13 cellular contexts compared by ENCODE assay signal in genomic region chr5:33235824-33236223, GRCh38.
DNase-seq lines count a peak whose midpoint lies in the region; ATAC-seq, FAIRE-seq and TF ChIP-seq lines count a peak whose summit lies in the region.
"Had no signal": no experiment of that assay in that cellular context is flagged by ENCODE, and none has a peak within 500 bp of the region (broad histone marks: within the 10 kb centered on the region; RNA-seq: fewer than 3 reads in every experiment).

No MANE protein-coding gene starts in this region.

- peak overlapping the region; percentile 1; the same call in 1 of the 2 replicates for H2AFZ ChIP-seq in GM12878 (ENCODE audit: control insufficient read depth, low read depth, low read length)

- H3K9ac ChIP-seq in GM12878 (ENCODE audit: control insufficient read depth, insufficient read depth, low read length) = no peak overlapping the region

- H3K36me3 ChIP-seq in GM12878 (ENCODE audit: control insufficient read depth in 2 of 2, insufficient read depth in 2 of 2, low read length in 1 of 2) = no peaks in the 10 kb centered on the region

- H4K20me1 ChIP-seq in GM12878 (ENCODE audit: control insufficient read depth, insufficient read depth) = no peaks in the 10 kb centered on the region

- TF ChIP-seq POLR2A in GM12878 (IDR thresholded peaks at IDR 0.05; ENCODE audit: low read depth, low read length) = no peak

- H3K4me2 ChIP-seq in GM12878 (ENCODE audit: control insufficient read depth, insufficient read depth) = peak overlapping the region; percentile 62

- FAIRE-seq in GM12878 (lab: Jason Lieb, UNC) = peak; percentile 49
- no peak for FAIRE-seq in frontal cortex (lab: Jason Lieb, UNC)

- SMC1A ChIA-PET in GM12878 (lab: Charles Lee; ENCODE audit: uncharacterized antibody, unreplicated experiment) = no interaction called here

- no peak overlapping the region for H3K4me3 ChIP-seq in GM12878

- no TSS peak for BruUV-seq in GM12878 (replicated peaks; lab: Mats Ljungman, UMichigan)

- peaks cover 11% of the 10 kb centered on the region for H3K4me1 ChIP-seq in GM12878 (ENCODE audit: control insufficient read depth, insufficient read depth, low read length)

- H3K27ac ChIP-seq in GM12878 (ENCODE audit: control insufficient read depth, insufficient read depth) = no peak overlapping the region

- no peaks in the 10 kb centered on the region for H3K79me2 ChIP-seq in GM12878 (ENCODE audit: control insufficient read depth, insufficient read depth, low read length)

- DNase-seq in GM12878 (ENCODE audit: low read depth, low spot score) = peak; percentile 15
- DNase-seq in NCI-H1436 (lab: John Stamatoyannopoulos, UW) = no peak
- DNase-seq in stimulated activated CD4-positive, alpha-beta T cell treated with anti-CD3 and anti-CD28 coated beads, Interleukin-4, amount 100 ng/mL, for 4 hours = no peak
- DNase-seq in frontal cortex (ENCODE audit: low spot score in 2 of 2) = no peak
- DNase-seq: cerebellar nuclear complex, DMS153, MV-4-11, NCI-H446 treated with DMSO at 0.1 percent for 48 hours, retina, Right ventricle myocardium superior had no signal

- RAD21 ChIA-PET in GM12878 (lab: Charles Lee; ENCODE audit: unreplicated experiment) = no interaction called here

- no peak for TF ChIP-seq RAD21 in GM12878 (IDR thresholded peaks at IDR 0.05; ENCODE audit: insufficient read depth, low read depth, low read length)

- WGBS in GM12878 (ENCODE audit: insufficient coverage, insufficient replicate concordance, low lambda C conversion rate, missing lambda C conversion rate) = 49% methylated on average over 4 of the region's 4 CpGs

- CTCF ChIA-PET in GM12878 (lab: Yijun Ruan, JAX) = no interaction called here

- H3K9me3 ChIP-seq in GM12878 (replicated peaks; ENCODE audit: control insufficient read depth, insufficient read depth, low read length) = no peaks in the 10 kb centered on the region; the same call in 2 of the 3 replicates

- TF ChIP-seq CTCF in GM12878 (IDR thresholded peaks at IDR 0.05 in 2 of 3, conservative IDR thresholded peaks at IDR 0.05 in 1 of 3; ENCODE audit: control insufficient read depth in 2 of 3, extremely low read depth in 1 of 3, insufficient read depth in 1 of 3, low read depth in 3 of 3, low read length in 3 of 3) = no peak

- in situ Hi-C loops in GM12878 (cut with MboI) = no loop called here

- no peak for TF ChIP-seq EP300 in GM12878 (IDR thresholded peaks at IDR 0.05; ENCODE audit: borderline replicate concordance in 1 of 2, control insufficient read depth in 1 of 2, low read depth in 2 of 2, low read length in 2 of 2)

- H3K27me3 ChIP-seq in GM12878 (replicated peaks in 1 of 2; ENCODE audit: control insufficient read depth in 2 of 2, insufficient read depth in 2 of 2, low read length in 1 of 2) = no peaks in the 10 kb centered on the region

- POLR2A ChIA-PET in GM12878 (lab: Charles Lee) = no interaction called here

- intact Hi-C loops in GM12878 (cut with micrococcal nuclease; ENCODE audit: unreplicated experiment) = no loop called here

- ATAC-seq in GM18499 (IDR thresholded peaks at IDR 0.05; ENCODE audit: insufficient read depth, unreplicated experiment) (peak; percentile 80), GM19397 (IDR thresholded peaks at IDR 0.05; ENCODE audit: unreplicated experiment) (peak; percentile 46), HG03159 (IDR thresholded peaks at IDR 0.05; ENCODE audit: unreplicated experiment) (peak; percentile 67), GM12878 (peak; percentile 66)

TF ChIP-seq in GM12878, 131 proteins besides CTCF, POLR2A, EP300 and RAD21:
- peak; percentile 66 for TF ChIP-seq RUNX3 (IDR thresholded peaks at IDR 0.05; ENCODE audit: low read length)
- TF ChIP-seq BRCA1 (IDR thresholded peaks at IDR 0.05; ENCODE audit: low read depth, low read length) = no peak
- TF ChIP-seq TCF3 (IDR thresholded peaks at IDR 0.05; ENCODE audit: borderline replicate concordance, insufficient read depth, low read depth, low read length) = no peak
